In the genomic region with DNA sequence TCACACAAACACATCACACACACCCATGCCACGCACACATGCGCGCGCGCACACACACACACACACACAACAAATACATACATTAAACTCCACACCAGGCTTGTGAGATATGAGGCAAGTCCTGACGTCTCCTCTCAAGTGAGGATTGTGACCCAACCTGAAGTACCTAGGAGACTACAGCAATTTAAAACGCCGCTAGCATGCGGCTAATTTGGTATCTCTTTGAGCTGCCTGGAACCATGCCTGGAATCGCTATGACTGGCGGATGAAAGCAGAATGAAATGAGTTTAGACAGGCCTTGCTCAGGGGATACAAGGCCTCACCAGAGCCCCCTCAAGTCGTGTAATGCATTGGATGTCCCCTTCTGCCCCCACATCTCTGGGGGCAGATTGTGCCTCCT, we compare ENCODE assay signal across 1 cellular context.
TF ChIP-seq lines count a peak whose summit lies in the region.

No MANE protein-coding gene starts in this region.

TF ChIP-seq in H1, 55 proteins besides CTCF, POLR2A, EP300 and RAD21:
- TF ChIP-seq SP4 (IDR thresholded peaks at IDR 0.05; ENCODE audit: low read length) (no peak), CTBP2 (IDR thresholded peaks at IDR 0.05; ENCODE audit: borderline replicate concordance, insufficient read depth, insufficient read length, low read length) (no peak), RNF2 (IDR thresholded peaks at IDR 0.05; ENCODE audit: borderline replicate concordance, low read depth, low read length, missing control alignments, poor library complexity, severe bottlenecking) (no peak), TAF7 (optimal IDR thresholded peaks at IDR 0.05; ENCODE audit: borderline replicate concordance, low read depth, low read length) (no peak), JUND (IDR thresholded peaks at IDR 0.05; ENCODE audit: low read length) (no peak), FOSL1 (IDR thresholded peaks at IDR 0.05; ENCODE audit: insufficient read depth, low read depth, low read length) (no peak), TBP (IDR thresholded peaks at IDR 0.05; ENCODE audit: low read depth, low read length) (no peak), SRF (IDR thresholded peaks at IDR 0.05; ENCODE audit: low read depth, low read length) (no peak), TAF1 (IDR thresholded peaks at IDR 0.05; ENCODE audit: low read depth, low read length) (no peak), CBX5 (IDR thresholded peaks at IDR 0.05; ENCODE audit: low read depth, low read length) (no peak), SUZ12 (IDR thresholded peaks at IDR 0.05; ENCODE audit: low read length) (no peak), CHD1 (IDR thresholded peaks at IDR 0.05; ENCODE audit: low read depth, low read length) (no peak)
- TF ChIP-seq, protein P1, sequence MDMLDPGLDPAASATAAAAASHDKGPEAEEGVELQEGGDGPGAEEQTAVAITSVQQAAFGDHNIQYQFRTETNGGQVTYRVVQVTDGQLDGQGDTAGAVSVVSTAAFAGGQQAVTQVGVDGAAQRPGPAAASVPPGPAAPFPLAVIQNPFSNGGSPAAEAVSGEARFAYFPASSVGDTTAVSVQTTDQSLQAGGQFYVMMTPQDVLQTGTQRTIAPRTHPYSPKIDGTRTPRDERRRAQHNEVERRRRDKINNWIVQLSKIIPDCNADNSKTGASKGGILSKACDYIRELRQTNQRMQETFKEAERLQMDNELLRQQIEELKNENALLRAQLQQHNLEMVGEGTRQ (IDR thresholded peaks at IDR 0.05; ENCODE audit: low read length): no peak
